22 cellular contexts compared by ENCODE assay signal in genomic region chr1:112093372-112093694, GRCh38.
"Had no signal": no experiment of that assay in that cellular context is flagged by ENCODE, and none has a peak within 500 bp of the region (broad histone marks: within the 10 kb centered on the region; RNA-seq: fewer than 3 reads in every experiment).

No MANE protein-coding gene starts in this region.

- H3K27me3 ChIP-seq: gastrocnemius medialis, neutrophil, sigmoid colon, testis, tibial artery had no signal

- H3K4me1 ChIP-seq: gastrocnemius medialis, parathyroid adenoma, psoas muscle, sigmoid colon, testis, tibial artery had no signal

- H3K36me3 ChIP-seq: gastrocnemius medialis, neutrophil, sigmoid colon, tibial artery had no signal

- H2AFZ ChIP-seq: parathyroid adenoma had no signal

- H3K4me1 Mint-ChIP-seq: memory B cell; natural killer cell; neural crest cell; stimulated activated memory B cell treated with anti-CD40 and anti-IgM and Interleukin-4, amounts not matched to agents 10 μg/mL and 1 μg/mL and 100 μg/mL, for 72 hours had no signal

- H3K27ac ChIP-seq: dorsolateral prefrontal cortex, gastrocnemius medialis, neutrophil, parathyroid adenoma, psoas muscle, sigmoid colon, testis, tibial artery had no signal

- H3K36me3 Mint-ChIP-seq: memory B cell; natural killer cell; stimulated activated memory B cell treated with anti-CD40 and anti-IgM and Interleukin-4, amounts not matched to agents 10 μg/mL and 1 μg/mL and 100 μg/mL, for 72 hours; type B pancreatic cell had no signal

- H3K27ac Mint-ChIP-seq: memory B cell; natural killer cell; stimulated activated memory B cell treated with anti-CD40 and anti-IgM and Interleukin-4, amounts not matched to agents 10 μg/mL and 1 μg/mL and 100 μg/mL, for 72 hours; type B pancreatic cell had no signal

- FAIRE-seq: kidney had no signal

- ATAC-seq: gastrocnemius medialis; left lobe of liver; natural killer cell; psoas muscle; right cardiac atrium; stimulated activated memory B cell treated with anti-CD40 and anti-IgM and Interleukin-4, amounts not matched to agents 10 μg/mL and 1 μg/mL and 100 μg/mL, for 72 hours; stimulated activated naive CD8-positive, alpha-beta T cell treated with anti-CD3 and anti-CD28 coated beads, Interleukin-15, Interleukin-2, amounts not matched to agents 100 U/mL and 50 U/mL, for 24 hours had no signal

- H3K79me2 ChIP-seq: parathyroid adenoma had no signal

- H3K4me3 ChIP-seq: dorsolateral prefrontal cortex, gastrocnemius medialis, lung, psoas muscle, sigmoid colon, testis, tibial artery had no signal

- DNase-seq: effector CD4-positive, alpha-beta T cell; foreskin fibroblast; gastrocnemius medialis; head of caudate nucleus; natural killer cell; psoas muscle; right cardiac atrium; sigmoid colon; stimulated activated CD4-positive, alpha-beta T cell treated with anti-CD3 and anti-CD28 coated beads, Interleukin-4, amount 100 ng/mL, for 4 hours; stimulated activated naive CD8-positive, alpha-beta T cell treated with anti-CD3 and anti-CD28 coated beads, Interleukin-15, Interleukin-2, amounts not matched to agents 100 U/mL and 50 U/mL, for 24 hours; testis; tibial artery had no signal

- H3K4me3 Mint-ChIP-seq: memory B cell; natural killer cell; neural crest cell; stimulated activated memory B cell treated with anti-CD40 and anti-IgM and Interleukin-4, amounts not matched to agents 10 μg/mL and 1 μg/mL and 100 μg/mL, for 72 hours; type B pancreatic cell had no signal

- H3K9ac ChIP-seq: parathyroid adenoma had no signal

- H3K9me3 ChIP-seq: gastrocnemius medialis, neutrophil, psoas muscle, sigmoid colon, testis, tibial artery had no signal

- H3K9me3 Mint-ChIP-seq: memory B cell; neural crest cell; stimulated activated memory B cell treated with anti-CD40 and anti-IgM and Interleukin-4, amounts not matched to agents 10 μg/mL and 1 μg/mL and 100 μg/mL, for 72 hours; type B pancreatic cell had no signal
